Comparison of ENCODE assay signal across 26 cellular contexts in the genomic region with DNA sequence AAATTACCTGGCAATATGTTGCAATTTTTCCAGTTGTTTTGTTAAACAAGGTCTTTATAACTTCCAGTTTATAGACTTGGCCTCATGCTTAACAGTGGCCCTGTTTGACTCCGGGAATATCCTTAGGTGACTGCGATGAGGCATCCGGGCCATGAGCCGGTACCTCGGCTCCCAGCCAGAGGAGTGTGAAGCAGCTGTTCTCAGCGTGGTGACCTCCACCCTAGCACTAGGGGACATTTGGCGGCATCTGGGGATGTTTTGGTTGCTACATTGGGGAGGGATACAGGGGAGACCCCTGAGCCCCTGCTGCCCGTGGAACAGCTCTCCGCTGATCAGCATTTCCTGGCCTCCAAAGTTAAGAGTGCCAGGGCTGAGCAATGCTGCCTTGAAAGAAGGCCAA.
"Had no signal": no experiment of that assay in that cellular context is flagged by ENCODE, and none has a peak within 500 bp of the region (broad histone marks: within the 10 kb centered on the region; RNA-seq: fewer than 3 reads in every experiment).

No MANE protein-coding gene starts in this region.

- ATAC-seq: effector memory CD8-positive, alpha-beta T cell; esophagus mucosa; gastrocnemius medialis; left lung; lower lobe of right lung; mucosa of descending colon had no signal

- H3K27me3 Mint-ChIP-seq: dendritic cell treated with granulocyte-macrophage colony-stimulating factor and Interleukin-4, amounts not matched to agents 40 ng/mL and 50 ng/mL, for 4 days; effector memory CD8-positive, alpha-beta T cell had no signal

- FAIRE-seq: endometrium, islet of Langerhans, keratinocyte had no signal

- H3K4me3 Mint-ChIP-seq: dendritic cell treated with granulocyte-macrophage colony-stimulating factor and Interleukin-4, amounts not matched to agents 40 ng/mL and 50 ng/mL, for 4 days; effector memory CD8-positive, alpha-beta T cell; endodermal cell; mesothelial cell of epicardium had no signal

- H3K27ac Mint-ChIP-seq: dendritic cell treated with granulocyte-macrophage colony-stimulating factor and Interleukin-4, amounts not matched to agents 40 ng/mL and 50 ng/mL, for 4 days; effector memory CD8-positive, alpha-beta T cell; endodermal cell; mesothelial cell of epicardium; naive B cell had no signal

- H3K27me3 ChIP-seq: colonic mucosa, esophagus squamous epithelium, gastrocnemius medialis, left lung had no signal

- H3K36me3 Mint-ChIP-seq: mesothelial cell of epicardium, naive B cell had no signal

- H3K27ac ChIP-seq: colonic mucosa, epithelial cell of prostate, esophagus squamous epithelium, gastrocnemius medialis, heart right ventricle, left lung, lower lobe of right lung had no signal

- DNase-seq: colonic mucosa; cortex of kidney; effector CD8-positive, alpha-beta T cell; effector memory CD8-positive, alpha-beta T cell; endodermal cell; erythroblast; esophagus squamous epithelium; foreskin fibroblast; foreskin melanocyte; glutamatergic neuron; head of caudate nucleus; hippocampal formation; left lung; lower lobe of right lung; mesenchymal stem cell; mucosa of descending colon; naive B cell had no signal

- H3K4me1 Mint-ChIP-seq: endodermal cell, naive B cell had no signal

- H3K36me3 ChIP-seq: colonic mucosa, esophagus squamous epithelium, gastrocnemius medialis, heart right ventricle, left lung, lower lobe of right lung had no signal

- H3K9me3 ChIP-seq: colonic mucosa, gastrocnemius medialis, lower lobe of right lung had no signal

- H3K4me1 ChIP-seq: colonic mucosa, esophagus squamous epithelium, gastrocnemius medialis, heart right ventricle, left lung, lower lobe of right lung had no signal

- H3K4me3 ChIP-seq: colonic mucosa, esophagus squamous epithelium, gastrocnemius medialis, heart right ventricle, left lung, lower lobe of right lung, mucosa of descending colon had no signal

- H3K9me3 Mint-ChIP-seq: endodermal cell had no signal
